ENCODE assay signal across 8 cellular contexts in the genomic region with DNA sequence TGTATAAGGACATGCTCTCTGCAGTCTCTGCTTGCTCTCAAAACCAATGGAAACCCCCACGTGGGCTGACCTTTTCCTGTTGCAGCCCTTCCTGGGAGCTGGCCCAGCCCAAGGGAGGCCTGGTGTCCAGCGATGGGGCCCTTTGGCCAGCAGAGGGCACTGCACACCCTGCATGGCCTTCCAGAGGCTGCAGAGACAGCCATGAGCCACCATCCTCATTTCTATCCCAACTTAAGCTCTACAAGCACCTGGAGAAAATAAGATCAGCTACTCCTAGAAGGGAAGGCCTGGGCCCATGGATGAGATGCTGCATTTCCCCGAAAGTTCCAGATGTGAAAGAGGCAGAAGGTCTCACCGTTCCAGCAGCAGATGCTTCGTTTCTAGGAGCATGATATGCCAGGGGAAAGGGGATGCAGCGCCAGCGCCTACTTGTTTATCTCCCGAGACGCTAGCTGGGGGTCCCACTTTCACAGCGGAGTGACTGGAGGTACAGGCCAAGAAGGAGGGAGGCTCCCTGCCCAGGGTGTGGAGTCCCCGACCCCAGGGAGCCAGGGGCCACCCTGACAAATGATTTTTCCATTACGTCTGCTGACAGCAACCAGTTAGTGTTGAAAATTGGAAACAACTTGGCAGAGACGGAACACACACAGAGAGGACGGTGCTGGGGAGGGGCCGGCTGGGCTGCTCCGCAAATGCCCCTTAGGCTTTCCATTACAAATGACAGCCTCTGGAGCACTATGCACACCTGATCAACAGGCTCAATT.
DNase-seq lines count a peak whose midpoint lies in the region; ATAC-seq, FAIRE-seq and TF ChIP-seq lines count a peak whose summit lies in the region.

No MANE protein-coding gene starts in this region.

- no peaks in the 10 kb centered on the region for H3K36me3 ChIP-seq in parathyroid adenoma (ENCODE audit: control insufficient read depth, insufficient read depth, low read length)

- no peaks in the 10 kb centered on the region for H3K9me3 ChIP-seq in parathyroid adenoma (ENCODE audit: control insufficient read depth, low read length)

- peak; percentile 85 for ATAC-seq in GM21423 (IDR thresholded peaks at IDR 0.05; ENCODE audit: unreplicated experiment)

- H3K9ac ChIP-seq in parathyroid adenoma, result no peak overlapping the region

- H3K27ac ChIP-seq in RWPE1 (peak overlapping the region; percentile 63), parathyroid adenoma (no peak overlapping the region)

- no peaks in the 10 kb centered on the region for H3K27me3 ChIP-seq in parathyroid adenoma (ENCODE audit: control insufficient read depth, insufficient read depth, low read length)

- CTCF ChIA-PET in RWPE1 (lab: Yijun Ruan, JAX), result interaction anchor here (0.5 to 2.6 kb wide), 32 partner anchors 7 to 605 kb away, joined by 3 to 21 read pairs (median 3); no protein-coding TSS in a partner anchor

- peaks cover 33% of the 10 kb centered on the region for H3K79me2 ChIP-seq in parathyroid adenoma

- no peak overlapping the region for H3K4me3 ChIP-seq in parathyroid adenoma (ENCODE audit: low read depth, low read length)

- POLR2A ChIA-PET in RWPE1 (lab: Yijun Ruan, JAX; ENCODE audit: low non-redundant PET), result no interaction called here

- H3K4me2 ChIP-seq in parathyroid adenoma (ENCODE audit: low read length), result no peak overlapping the region

- TF ChIP-seq CTCF in RWPE1 (conservative IDR thresholded peaks at IDR 0.05; ENCODE audit: low read depth), result peak; percentile 79
- peak; percentile 94 for TF ChIP-seq CTCF in parathyroid adenoma (IDR thresholded peaks at IDR 0.05)

- no peak for FAIRE-seq in urothelium cell line (lab: Jason Lieb, UNC)

- DNase-seq in DMS53 (lab: John Stamatoyannopoulos, UW) (peak; percentile 89), HUDEP-2 (lab: John Stamatoyannopoulos, UW; ENCODE audit: unreplicated experiment in 76 of 76) (peak in 72 of 76 experiments; percentile 22 to 87 (median 68)), RWPE1 (ENCODE audit: low spot score) (peak; percentile 91), globus pallidus (ENCODE audit: low spot score) (peak; percentile 85), urothelium cell line (ENCODE audit: low spot score) (peak; percentile 87)
- DNase-seq in activated effector memory CD4-positive, alpha-beta T cell treated with Interleukin-2 at 50 U/mL for 16 hours, result peak; percentile 13

- no peak overlapping the region for H2AFZ ChIP-seq in parathyroid adenoma

- peaks cover 12% of the 10 kb centered on the region for H3K4me1 ChIP-seq in parathyroid adenoma

Comparison
In these comparisons a context has a peak if more than half of its experiments do, and no peak if none do; other contexts are left out.
1. DNase-seq: peak in every context shown above with its lines; median percentile 91 in RWPE1; 89 in DMS53; 87 in urothelium cell line; 85 in globus pallidus; 68 in HUDEP-2; 13 in activated effector memory CD4-positive, alpha-beta T cell treated with Interleukin-2 at 50 U/mL for 16 hours.